In genomic region chr4:73507541-73507940, GRCh38 we compare ENCODE assay signal across 1 cellular context.
TF ChIP-seq lines count a peak whose summit lies in the region.

No MANE protein-coding gene starts in this region.

TF ChIP-seq in HepG2, 621 proteins besides CTCF, POLR2A, EP300 and RAD21 (continued from another document and continues in another):
- TF ChIP-seq, protein P1, sequence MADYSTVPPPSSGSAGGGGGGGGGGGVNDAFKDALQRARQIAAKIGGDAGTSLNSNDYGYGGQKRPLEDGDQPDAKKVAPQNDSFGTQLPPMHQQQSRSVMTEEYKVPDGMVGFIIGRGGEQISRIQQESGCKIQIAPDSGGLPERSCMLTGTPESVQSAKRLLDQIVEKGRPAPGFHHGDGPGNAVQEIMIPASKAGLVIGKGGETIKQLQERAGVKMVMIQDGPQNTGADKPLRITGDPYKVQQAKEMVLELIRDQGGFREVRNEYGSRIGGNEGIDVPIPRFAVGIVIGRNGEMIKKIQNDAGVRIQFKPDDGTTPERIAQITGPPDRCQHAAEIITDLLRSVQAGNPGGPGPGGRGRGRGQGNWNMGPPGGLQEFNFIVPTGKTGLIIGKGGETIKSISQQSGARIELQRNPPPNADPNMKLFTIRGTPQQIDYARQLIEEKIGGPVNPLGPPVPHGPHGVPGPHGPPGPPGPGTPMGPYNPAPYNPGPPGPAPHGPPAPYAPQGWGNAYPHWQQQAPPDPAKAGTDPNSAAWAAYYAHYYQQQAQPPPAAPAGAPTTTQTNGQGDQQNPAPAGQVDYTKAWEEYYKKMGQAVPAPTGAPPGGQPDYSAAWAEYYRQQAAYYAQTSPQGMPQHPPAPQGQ (CRISPR knock-in tag; IDR thresholded peaks at IDR 0.05; ENCODE audit: borderline replicate concordance), result no peak
- TF ChIP-seq TEF (CRISPR knock-in tag; IDR thresholded peaks at IDR 0.05) (no peak), NR2F6 (IDR thresholded peaks at IDR 0.05) (no peak), NR2F6 (CRISPR knock-in tag; IDR thresholded peaks at IDR 0.05) (no peak), THAP7 (CRISPR knock-in tag; IDR thresholded peaks at IDR 0.05) (no peak), GABPA (IDR thresholded peaks at IDR 0.05; ENCODE audit: low read depth, low read length) (no peak), GABPA (CRISPR knock-in tag; IDR thresholded peaks at IDR 0.05; ENCODE audit: low read depth) (no peak), FOXA1 (IDR thresholded peaks at IDR 0.05) (no peak), FOXA1 (CRISPR knock-in tag; IDR thresholded peaks at IDR 0.05) (peak; percentile 71), ZNF232 (CRISPR knock-in tag; IDR thresholded peaks at IDR 0.05; ENCODE audit: borderline replicate concordance) (no peak), REPIN1 (CRISPR knock-in tag; IDR thresholded peaks at IDR 0.05; ENCODE audit: borderline replicate concordance, low read depth) (no peak), TFDP1 (CRISPR knock-in tag; IDR thresholded peaks at IDR 0.05; ENCODE audit: borderline replicate concordance) (no peak), BCL6 (CRISPR knock-in tag; IDR thresholded peaks at IDR 0.05) (peak; percentile 94), SP5 (CRISPR knock-in tag; IDR thresholded peaks at IDR 0.05; ENCODE audit: borderline replicate concordance, low read depth) (no peak), POGK (CRISPR knock-in tag; conservative IDR thresholded peaks at IDR 0.05) (no peak), ARNTL (CRISPR knock-in tag; IDR thresholded peaks at IDR 0.05) (no peak), ZNF549 (CRISPR knock-in tag; IDR thresholded peaks at IDR 0.05) (no peak), HCFC1 (IDR thresholded peaks at IDR 0.05; ENCODE audit: low read depth, low read length) (no peak), ZZZ3 (CRISPR knock-in tag; IDR thresholded peaks at IDR 0.05; ENCODE audit: borderline replicate concordance) (no peak), ZNF30 (CRISPR knock-in tag; IDR thresholded peaks at IDR 0.05) (no peak), NFIC (IDR thresholded peaks at IDR 0.05; ENCODE audit: low read length) (0 out of 2 replicates have a peak, but pooled peaks have one; percentile 34), MBD4 (IDR thresholded peaks at IDR 0.05; ENCODE audit: borderline replicate concordance, low read length) (no peak), MAFK (conservative IDR thresholded peaks at IDR 0.05 in 1 of 2, IDR thresholded peaks at IDR 0.05 in 1 of 2; ENCODE audit: low read length in 2 of 2) (peak in 1 of 2 experiments; percentile 2; a peak in 1 of 4 replicates), FOSL1 (CRISPR knock-in tag; IDR thresholded peaks at IDR 0.05; ENCODE audit: borderline replicate concordance) (no peak), SMAD1 (CRISPR knock-in tag; IDR thresholded peaks at IDR 0.05; ENCODE audit: borderline replicate concordance, low read depth) (no peak), JUN (CRISPR knock-in tag; IDR thresholded peaks at IDR 0.05) (no peak), RXRB (CRISPR knock-in tag; IDR thresholded peaks at IDR 0.05; ENCODE audit: borderline replicate concordance) (0 out of 2 replicates have a peak, but pooled peaks have one; percentile 42), TBL1XR1 (IDR thresholded peaks at IDR 0.05; ENCODE audit: borderline replicate concordance, low read length, partially characterized antibody) (no peak), ASH2L (IDR thresholded peaks at IDR 0.05; ENCODE audit: insufficient read length, low read depth, low read length) (no peak), ZSCAN29 (CRISPR knock-in tag; conservative IDR thresholded peaks at IDR 0.05) (no peak), ZNF12 (CRISPR knock-in tag; IDR thresholded peaks at IDR 0.05) (no peak), FIP1L1 (IDR thresholded peaks at IDR 0.05; ENCODE audit: borderline replicate concordance, insufficient read depth, low read depth, low read length) (no peak), SAP130 (CRISPR knock-in tag; IDR thresholded peaks at IDR 0.05; ENCODE audit: low read depth) (peak; percentile 49), HMG20A (CRISPR knock-in tag; IDR thresholded peaks at IDR 0.05; ENCODE audit: borderline replicate concordance) (peak; percentile 85), ZNF263 (CRISPR knock-in tag; IDR thresholded peaks at IDR 0.05) (no peak), GATAD2A (CRISPR knock-in tag; IDR thresholded peaks at IDR 0.05) (peak; percentile 93), ARID5B (CRISPR knock-in tag; IDR thresholded peaks at IDR 0.05) (peak; percentile 85), IKZF4 (CRISPR knock-in tag; IDR thresholded peaks at IDR 0.05; ENCODE audit: borderline replicate concordance, low read depth, not compliant biosample characterization) (no peak), FOXK1 (CRISPR knock-in tag; IDR thresholded peaks at IDR 0.05; ENCODE audit: borderline replicate concordance, low read depth) (0 out of 2 replicates have a peak, but pooled peaks have one; percentile 18), ADNP (CRISPR knock-in tag; IDR thresholded peaks at IDR 0.05) (no peak), NCOA2 (CRISPR knock-in tag; IDR thresholded peaks at IDR 0.05) (peak; percentile 83), CEBPG (CRISPR knock-in tag; IDR thresholded peaks at IDR 0.05) (peak; percentile 71), ZBTB20 (CRISPR knock-in tag; IDR thresholded peaks at IDR 0.05; ENCODE audit: borderline replicate concordance, low read depth) (no peak), ZNF101 (CRISPR knock-in tag; IDR thresholded peaks at IDR 0.05; ENCODE audit: borderline replicate concordance, low read depth) (no peak), MEF2D (CRISPR knock-in tag; IDR thresholded peaks at IDR 0.05) (no peak), IRF2 (CRISPR knock-in tag; IDR thresholded peaks at IDR 0.05) (peak; percentile 16; the same call in 1 of the 2 replicates)
- TF ChIP-seq, protein P2, sequence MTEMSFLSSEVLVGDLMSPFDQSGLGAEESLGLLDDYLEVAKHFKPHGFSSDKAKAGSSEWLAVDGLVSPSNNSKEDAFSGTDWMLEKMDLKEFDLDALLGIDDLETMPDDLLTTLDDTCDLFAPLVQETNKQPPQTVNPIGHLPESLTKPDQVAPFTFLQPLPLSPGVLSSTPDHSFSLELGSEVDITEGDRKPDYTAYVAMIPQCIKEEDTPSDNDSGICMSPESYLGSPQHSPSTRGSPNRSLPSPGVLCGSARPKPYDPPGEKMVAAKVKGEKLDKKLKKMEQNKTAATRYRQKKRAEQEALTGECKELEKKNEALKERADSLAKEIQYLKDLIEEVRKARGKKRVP (CRISPR knock-in tag; IDR thresholded peaks at IDR 0.05), result peak in 1 of 2 experiments; percentile 38; a peak in 1 of 4 replicates
- TF ChIP-seq, protein P3, sequence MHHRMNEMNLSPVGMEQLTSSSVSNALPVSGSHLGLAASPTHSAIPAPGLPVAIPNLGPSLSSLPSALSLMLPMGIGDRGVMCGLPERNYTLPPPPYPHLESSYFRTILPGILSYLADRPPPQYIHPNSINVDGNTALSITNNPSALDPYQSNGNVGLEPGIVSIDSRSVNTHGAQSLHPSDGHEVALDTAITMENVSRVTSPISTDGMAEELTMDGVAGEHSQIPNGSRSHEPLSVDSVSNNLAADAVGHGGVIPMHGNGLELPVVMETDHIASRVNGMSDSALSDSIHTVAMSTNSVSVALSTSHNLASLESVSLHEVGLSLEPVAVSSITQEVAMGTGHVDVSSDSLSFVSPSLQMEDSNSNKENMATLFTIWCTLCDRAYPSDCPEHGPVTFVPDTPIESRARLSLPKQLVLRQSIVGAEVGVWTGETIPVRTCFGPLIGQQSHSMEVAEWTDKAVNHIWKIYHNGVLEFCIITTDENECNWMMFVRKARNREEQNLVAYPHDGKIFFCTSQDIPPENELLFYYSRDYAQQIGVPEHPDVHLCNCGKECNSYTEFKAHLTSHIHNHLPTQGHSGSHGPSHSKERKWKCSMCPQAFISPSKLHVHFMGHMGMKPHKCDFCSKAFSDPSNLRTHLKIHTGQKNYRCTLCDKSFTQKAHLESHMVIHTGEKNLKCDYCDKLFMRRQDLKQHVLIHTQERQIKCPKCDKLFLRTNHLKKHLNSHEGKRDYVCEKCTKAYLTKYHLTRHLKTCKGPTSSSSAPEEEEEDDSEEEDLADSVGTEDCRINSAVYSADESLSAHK (CRISPR knock-in tag; IDR thresholded peaks at IDR 0.05; ENCODE audit: borderline replicate concordance), result no peak
- TF ChIP-seq, protein P4, sequence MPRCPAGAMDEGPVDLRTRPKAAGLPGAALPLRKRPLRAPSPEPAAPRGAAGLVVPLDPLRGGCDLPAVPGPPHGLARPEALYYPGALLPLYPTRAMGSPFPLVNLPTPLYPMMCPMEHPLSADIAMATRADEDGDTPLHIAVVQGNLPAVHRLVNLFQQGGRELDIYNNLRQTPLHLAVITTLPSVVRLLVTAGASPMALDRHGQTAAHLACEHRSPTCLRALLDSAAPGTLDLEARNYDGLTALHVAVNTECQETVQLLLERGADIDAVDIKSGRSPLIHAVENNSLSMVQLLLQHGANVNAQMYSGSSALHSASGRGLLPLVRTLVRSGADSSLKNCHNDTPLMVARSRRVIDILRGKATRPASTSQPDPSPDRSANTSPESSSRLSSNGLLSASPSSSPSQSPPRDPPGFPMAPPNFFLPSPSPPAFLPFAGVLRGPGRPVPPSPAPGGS (CRISPR knock-in tag; IDR thresholded peaks at IDR 0.05), result no peak
- TF ChIP-seq, protein P5, sequence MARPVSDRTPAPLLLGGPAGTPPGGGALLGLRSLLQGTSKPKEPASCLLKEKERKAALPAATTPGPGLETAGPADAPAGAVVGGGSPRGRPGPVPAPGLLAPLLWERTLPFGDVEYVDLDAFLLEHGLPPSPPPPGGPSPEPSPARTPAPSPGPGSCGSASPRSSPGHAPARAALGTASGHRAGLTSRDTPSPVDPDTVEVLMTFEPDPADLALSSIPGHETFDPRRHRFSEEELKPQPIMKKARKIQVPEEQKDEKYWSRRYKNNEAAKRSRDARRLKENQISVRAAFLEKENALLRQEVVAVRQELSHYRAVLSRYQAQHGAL (CRISPR knock-in tag; IDR thresholded peaks at IDR 0.05; ENCODE audit: not compliant biosample characterization), result no peak
